ENCODE assay signal across 7 cellular contexts in the genomic region with DNA sequence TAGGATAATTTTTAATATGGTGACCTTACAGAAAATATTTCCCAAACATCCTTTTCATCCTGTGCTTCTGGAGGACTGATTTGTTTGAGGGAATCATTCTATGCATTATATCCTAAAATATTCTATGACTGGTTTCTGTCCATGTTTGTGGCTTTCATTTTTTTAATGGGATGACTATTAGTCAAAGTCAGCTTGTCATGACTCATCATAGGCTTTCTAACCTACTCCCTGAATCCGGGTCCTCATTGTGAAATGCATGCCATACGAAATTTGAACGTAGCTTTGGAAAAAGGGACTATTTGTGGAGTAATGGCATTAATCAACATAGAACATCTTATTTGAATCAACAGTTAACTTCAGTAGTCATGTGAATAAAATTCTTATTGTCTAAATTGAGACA. TPM values are rescaled to one million over a fixed set of nuclear protein-coding genes. Genes with fewer than 3 reads are reported as not detected.
DNase-seq lines count a peak whose midpoint lies in the region; ATAC-seq and TF ChIP-seq lines count a peak whose summit lies in the region.
"Had no signal": no experiment of that assay in that cellular context is flagged by ENCODE, and none has a peak within 500 bp of the region (broad histone marks: within the 10 kb centered on the region; RNA-seq: fewer than 3 reads in every experiment).

No MANE protein-coding gene starts in this region.

- POLR2A ChIA-PET in A673 (lab: Charles Lee; ENCODE audit: low non-redundant PET) = no interaction called here

- 39 to 58% methylated on average over 3 of the region's 3 CpGs for WGBS in esophagus squamous epithelium, 2 donors
- 77 to 92% methylated on average over 3 of the region's 3 CpGs for WGBS in body of pancreas, 2 donors

- peaks cover 19% of the 10 kb centered on the region for H3K36me3 ChIP-seq in A673 (ENCODE audit: insufficient read depth, low read length, poor library complexity, severe bottlenecking)
- H3K36me3 ChIP-seq in esophagus squamous epithelium = peaks cover 0 to 60% (median 8%) of the 10 kb centered on the region in 3 donors
- H3K36me3 ChIP-seq in body of pancreas (replicated peaks in 1 of 2; ENCODE audit: insufficient read depth in 1 of 2, low read depth in 2 of 2) = peaks cover 0 to 11% of the 10 kb centered on the region in 2 donors
- H3K36me3 ChIP-seq: prostate gland had no signal

- CTCF ChIA-PET in A673 (lab: Charles Lee) = no interaction called here

- H3K27me3 ChIP-seq in A673 (replicated peaks; ENCODE audit: insufficient read depth, low read depth, low read length, poor library complexity) = no peaks in the 10 kb centered on the region
- no peaks in the 10 kb centered on the region for H3K27me3 ChIP-seq in esophagus squamous epithelium
- H3K27me3 ChIP-seq in body of pancreas = no peaks in the 10 kb centered on the region

- ATAC-seq in body of pancreas (no peak), HG03135 (IDR thresholded peaks at IDR 0.05; ENCODE audit: unreplicated experiment) (no peak)

- intact Hi-C loops in A673 (cut with micrococcal nuclease; ENCODE audit: unreplicated experiment) (no loop called here), esophagus squamous epithelium (cut with DNase I) (no loop called here), body of pancreas (cut with DNase I) (no loop called here)

- H3K4me1 ChIP-seq in A673 (ENCODE audit: insufficient read depth, low read length, poor library complexity, severe bottlenecking) (no peaks in the 10 kb centered on the region), esophagus squamous epithelium (peaks cover 0 to 19% (median 5%) of the 10 kb centered on the region in 3 donors), body of pancreas (no peaks in the 10 kb centered on the region)
- H3K4me1 ChIP-seq: prostate gland had no signal

- H3K27ac ChIP-seq in A673 (ENCODE audit: low read depth, low read length, poor library complexity, severe bottlenecking) = no peak overlapping the region
- peak overlapping the region in 3 of 4 donors; percentile 16 to 54 (median 34) for H3K27ac ChIP-seq in esophagus squamous epithelium
- no peak overlapping the region for H3K27ac ChIP-seq in body of pancreas
- H3K27ac ChIP-seq: prostate gland had no signal

- BruUV-seq in A673 (replicated peaks; lab: Mats Ljungman, UMichigan) = no TSS peak

- TF ChIP-seq CTCF in A673 (conservative IDR thresholded peaks at IDR 0.05; ENCODE audit: low read depth, low read length) = no peak
- no peak for TF ChIP-seq CTCF in esophagus squamous epithelium (IDR thresholded peaks at IDR 0.05)
- no peak for TF ChIP-seq CTCF in body of pancreas (IDR thresholded peaks at IDR 0.05)

- TF ChIP-seq POLR2A in esophagus squamous epithelium (IDR thresholded peaks at IDR 0.05) (no peak), body of pancreas (IDR thresholded peaks at IDR 0.05) (no peak)

- H3K9me3 ChIP-seq in A673 (ENCODE audit: low read depth, low read length, poor library complexity, severe bottlenecking) = no peaks in the 10 kb centered on the region
- no peaks in the 10 kb centered on the region for H3K9me3 ChIP-seq in esophagus squamous epithelium
- H3K9me3 ChIP-seq in body of pancreas = no peaks in the 10 kb centered on the region
- H3K9me3 ChIP-seq: prostate gland had no signal

- H3K4me3 ChIP-seq in A673 (ENCODE audit: low read depth, low read length, poor library complexity, severe bottlenecking) (no peak overlapping the region), esophagus squamous epithelium (no peak overlapping the region), body of pancreas (no peak overlapping the region)
- H3K4me3 ChIP-seq: prostate gland had no signal

- DNase-seq in A673 (ENCODE audit: low spot score) (peak; percentile 27), HT1080 (ENCODE audit: low read depth) (peak; percentile 89), esophagus squamous epithelium (lab: John Stamatoyannopoulos, UW) (no peak), NAMALWA (ENCODE audit: low spot score) (no peak), body of pancreas (no peak)

RNA-seq across cellular contexts. Expression of gene TCTN2, which starts 10.6 kb away (rescaled TPM):
- total RNA-seq in A673 (2021) (9.6 and 11.8 TPM in 2 replicates), esophagus squamous epithelium (1 to 10 TPM; 3.0 to 5.9 (median 3.2) TPM), body of pancreas (1 to 10 TPM; 5.3 to 9.9 TPM)
- 4.9 and 6.1 TPM in 2 replicates for total RNA-seq in HT1080 (2014; rRNA removed; shearing (Covaris generic))
- 8.2 and 9.4 TPM in 2 replicates for polyA plus RNA-seq in HT1080 (2015; cell fraction: cytosol; rRNA removed)
- polyA plus RNA-seq in HT1080 (2015; cell fraction: nucleus; rRNA removed) = 9.1 and 11.0 TPM in 2 replicates

RNA-seq across cellular contexts. Expression of gene GTF2H3, which starts 26.7 kb away (rescaled TPM):
- total RNA-seq in A673 (2021) (44.9 and 45.9 TPM in 2 replicates), esophagus squamous epithelium (10 to 100 TPM; 20.6 to 50.2 (median 26.1) TPM), body of pancreas (10 to 100 TPM in 1 of 2 donors, 1 to 10 TPM in 1; 8.6 to 16.2 TPM)
- total RNA-seq in HT1080 (2014; rRNA removed; shearing (Covaris generic)) = 48.7 and 63.1 TPM in 2 replicates
- polyA plus RNA-seq in HT1080 (2015; cell fraction: cytosol; rRNA removed) = 77.2 and 90.3 TPM in 2 replicates
- polyA plus RNA-seq in HT1080 (2015; cell fraction: nucleus; rRNA removed) = 82.8 and 105 TPM in 2 replicates

RNA-seq across cellular contexts. Expression of gene EIF2B1, which starts 26.8 kb away (rescaled TPM):
- total RNA-seq in A673 (2021) = 62.0 and 68.3 TPM in 2 replicates
- 158 and 170 TPM in 2 replicates for total RNA-seq in HT1080 (2014; rRNA removed; shearing (Covaris generic))
- polyA plus RNA-seq in HT1080 (2015; cell fraction: cytosol; rRNA removed) = 96.0 and 104 TPM in 2 replicates
- polyA plus RNA-seq in HT1080 (2015; cell fraction: nucleus; rRNA removed) = 113 and 122 TPM in 2 replicates
- 100 to 1,000 TPM in 3 of 4 donors, 10 to 100 TPM in 1; 79.3 to 123 (median 104) TPM for total RNA-seq in esophagus squamous epithelium
- 100 to 1,000 TPM in 1 of 2 donors, 10 to 100 TPM in 1; 58.9 to 182 TPM for total RNA-seq in body of pancreas

RNA-seq across cellular contexts. Expression of gene ATP6V0A2, which starts 51.8 kb away (rescaled TPM):
- total RNA-seq in A673 (2021) = 56.0 and 70.9 TPM in 2 replicates
- 18.0 and 19.3 TPM in 2 replicates for total RNA-seq in HT1080 (2014; rRNA removed; shearing (Covaris generic))
- 6.8 and 8.5 TPM in 2 replicates for polyA plus RNA-seq in HT1080 (2015; cell fraction: cytosol; rRNA removed)
- polyA plus RNA-seq in HT1080 (2015; cell fraction: nucleus; rRNA removed) = 33.2 and 40.5 TPM in 2 replicates
- 10 to 100 TPM; 11.8 to 27.5 (median 15.5) TPM for total RNA-seq in esophagus squamous epithelium
- 10 to 100 TPM in 1 of 2 donors, 1 to 10 TPM in 1; 6.6 to 15.8 TPM for total RNA-seq in body of pancreas

RNA-seq across cellular contexts. Expression of gene DDX55, which starts 58.4 kb away (rescaled TPM):
- total RNA-seq in A673 (2021) (49.5 and 53.4 TPM in 2 replicates), esophagus squamous epithelium (10 to 100 TPM; 18.7 to 28.3 (median 20.3) TPM), body of pancreas (10 to 100 TPM; 16.1 to 30.3 TPM)
- 35.5 and 41.7 TPM in 2 replicates for total RNA-seq in HT1080 (2014; rRNA removed; shearing (Covaris generic))
- polyA plus RNA-seq in HT1080 (2015; cell fraction: cytosol; rRNA removed) = 22.8 and 27.5 TPM in 2 replicates
- polyA plus RNA-seq in HT1080 (2015; cell fraction: nucleus; rRNA removed) = 89.8 and 101 TPM in 2 replicates

Comparison
In these comparisons a context has a peak if more than half of its experiments do, and no peak if none do; other contexts are left out.
1. DNase-seq: peak in A673 (single experiment) and HT1080 (single experiment); none in esophagus squamous epithelium (single experiment), NAMALWA (single experiment) and body of pancreas (0 of 4).
2. H3K27ac ChIP-seq: peak in esophagus squamous epithelium (3 of 4); none in A673 (single experiment) and body of pancreas (0 of 4).